In genomic region chr3:18438586-18438985, GRCh38 we compare ENCODE assay signal across 12 cellular contexts. TPM values are rescaled to one million over a fixed set of nuclear protein-coding genes. Genes with fewer than 3 reads are reported as not detected.
DNase-seq lines count a peak whose midpoint lies in the region; ATAC-seq and TF ChIP-seq lines count a peak whose summit lies in the region.
"Had no signal": no experiment of that assay in that cellular context is flagged by ENCODE, and none has a peak within 500 bp of the region (broad histone marks: within the 10 kb centered on the region; RNA-seq: fewer than 3 reads in every experiment).

No MANE protein-coding gene starts in this region.

- CTCF ChIA-PET in OCI-LY7 (lab: Charles Lee; ENCODE audit: unreplicated experiment): no interaction called here

- no peaks in the 10 kb centered on the region for H4K20me1 ChIP-seq in OCI-LY7 (ENCODE audit: insufficient read depth, low read length)

- peak overlapping the region; percentile 96 for H2AFZ ChIP-seq in OCI-LY7 (ENCODE audit: low read length)

- H3K9me3 ChIP-seq in OCI-LY7 (ENCODE audit: low read length): no peaks in the 10 kb centered on the region
- H3K9me3 ChIP-seq: gastrocnemius medialis, stomach had no signal

- H3K9me3 Mint-ChIP-seq in endothelial cell (ENCODE audit: unreplicated experiment): no peaks in the 10 kb centered on the region

- no peak overlapping the region for H3K27ac Mint-ChIP-seq in endothelial cell (ENCODE audit: unreplicated experiment)

- no peaks in the 10 kb centered on the region for H3K9me2 ChIP-seq in OCI-LY7 (ENCODE audit: insufficient read depth, low read length)

- no peaks in the 10 kb centered on the region for H3K79me2 ChIP-seq in OCI-LY7 (ENCODE audit: insufficient read depth, low read depth, low read length)

- BruUV-seq in OCI-LY7 (replicated peaks; lab: Mats Ljungman, UMichigan): no TSS peak

- H3K36me3 ChIP-seq in OCI-LY7 (ENCODE audit: insufficient read depth, low read length): no peaks in the 10 kb centered on the region
- H3K36me3 ChIP-seq: gastrocnemius medialis, stomach had no signal

- DNase-seq in OCI-LY7 (ENCODE audit: low spot score) (peak; percentile 33), dorsolateral prefrontal cortex (peak in 1 of 10 donors; percentile 11), endothelial cell (ENCODE audit: low spot score) (no peak)
- DNase-seq in activated CD4-positive, alpha-beta T cell treated with anti-CD3 and anti-CD28 coated beads, Interleukin-2, amount 50 U/mL, for 48 hours: peak; percentile 53 to 62
- peak; percentile 12 for DNase-seq in stimulated activated CD8-positive, alpha-beta memory T cell treated with anti-CD3 and anti-CD28 coated beads, Interleukin-4, amount 100 ng/mL, for 24 hours (ENCODE audit: low read depth)
- DNase-seq: gastrocnemius medialis, H7, mammary epithelial cell, stomach had no signal

- no peaks in the 10 kb centered on the region for H3K36me3 Mint-ChIP-seq in endothelial cell (ENCODE audit: low read depth, unreplicated experiment)

- TF ChIP-seq CTCF in OCI-LY7 (conservative IDR thresholded peaks at IDR 0.05; ENCODE audit: low read length): no peak
- no peak for TF ChIP-seq CTCF in dorsolateral prefrontal cortex (IDR thresholded peaks at IDR 0.05 in 54 of 56, conservative IDR thresholded peaks at IDR 0.05 in 2 of 56; ENCODE audit: low read depth in 1 of 56, partially characterized antibody in 56 of 56)
- TF ChIP-seq CTCF in endothelial cell (IDR thresholded peaks at IDR 0.05; ENCODE audit: unreplicated experiment): no peak

- H3K4me3 ChIP-seq in OCI-LY7 (ENCODE audit: low read depth, low read length, poor library complexity, severe bottlenecking) (no peak overlapping the region), dorsolateral prefrontal cortex (peak overlapping the region in 31 of 59 donors; percentile 2 to 51 (median 25))
- H3K4me3 ChIP-seq: gastrocnemius medialis, stomach had no signal

- peaks cover 2% of the 10 kb centered on the region for H3K27me3 Mint-ChIP-seq in endothelial cell (ENCODE audit: unreplicated experiment)

- H3K4me3 Mint-ChIP-seq in endothelial cell (ENCODE audit: unreplicated experiment): no peak overlapping the region

- intact Hi-C loops in OCI-LY7 (cut with micrococcal nuclease; ENCODE audit: unreplicated experiment): no loop called here
- intact Hi-C loops in dorsolateral prefrontal cortex (cut with DNase I): no loop called here

- H3K4me1 ChIP-seq in OCI-LY7 (ENCODE audit: insufficient read depth, low read length, poor library complexity, severe bottlenecking): peaks cover 38% of the 10 kb centered on the region

- H3K4me1 Mint-ChIP-seq in endothelial cell (ENCODE audit: unreplicated experiment): no peaks in the 10 kb centered on the region

- peak overlapping the region; percentile 13; the same call in 1 of the 2 replicates for H3K4me2 ChIP-seq in OCI-LY7 (ENCODE audit: low read length)

- POLR2A ChIA-PET in OCI-LY7 (lab: Charles Lee): no interaction called here

- no peak for ATAC-seq in GM18505 (IDR thresholded peaks at IDR 0.05; ENCODE audit: unreplicated experiment)
- ATAC-seq in GM18873 (IDR thresholded peaks at IDR 0.05; ENCODE audit: low FRiP score, unreplicated experiment): no peak
- ATAC-seq in HG03280 (IDR thresholded peaks at IDR 0.05; ENCODE audit: unreplicated experiment): no peak
- ATAC-seq: gastrocnemius medialis had no signal

- no peak for TF ChIP-seq POLR2A in GM18505 (IDR thresholded peaks at IDR 0.05; ENCODE audit: borderline replicate concordance, extremely low read depth, insufficient read depth, insufficient read length)

- H3K27me3 ChIP-seq in dorsolateral prefrontal cortex: peaks cover 0 to 10% (median 0%) of the 10 kb centered on the region in 45 donors

- no peak overlapping the region for H3K27ac ChIP-seq in OCI-LY7 (ENCODE audit: low read depth, low read length, poor library complexity, severe bottlenecking)
- peak overlapping the region in 4 of 59 donors; percentile 0 to 23 (median 18) for H3K27ac ChIP-seq in dorsolateral prefrontal cortex
- H3K27ac ChIP-seq: gastrocnemius medialis, stomach had no signal

RNA-seq across cellular contexts. Expression of gene SATB1, which starts 13.4 kb away (rescaled TPM):
- 5.6 and 8.7 TPM in 2 replicates for total RNA-seq in OCI-LY7 (2014; rRNA removed; shearing (Covaris generic))
- 2.5 and 2.7 TPM in 2 replicates for total RNA-seq in OCI-LY7 (2022)
- total RNA-seq in dorsolateral prefrontal cortex: 100 to 1,000 TPM in 105 of 120 experiments, 10 to 100 TPM in 15; 71.8 to 197 (median 132) TPM
- total RNA-seq in endothelial cell (ENCODE audit: unreplicated experiment): 28.2 TPM
